Comparison of ENCODE assay signal across 8 cellular contexts in the genomic region with DNA sequence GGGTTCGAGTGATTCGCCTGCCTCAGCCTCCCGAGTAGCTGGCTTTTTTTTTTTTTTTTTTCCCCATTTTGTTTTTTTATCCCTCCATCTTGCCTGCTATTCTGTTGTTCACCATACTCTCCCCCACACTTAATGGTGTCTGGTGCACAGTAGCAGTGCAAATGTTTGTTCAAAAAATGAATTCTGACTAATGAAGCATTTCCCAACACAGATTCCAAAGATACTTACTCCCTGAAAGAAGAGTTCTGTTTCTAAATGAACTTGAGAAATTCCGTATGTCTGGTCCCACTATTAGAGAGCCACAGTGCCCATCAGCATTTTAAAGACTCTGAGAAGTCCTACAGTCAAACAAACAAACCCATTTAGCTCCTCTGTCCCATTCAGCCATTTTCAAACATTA. TPM values are rescaled to one million over a fixed set of nuclear protein-coding genes. Genes with fewer than 3 reads are reported as not detected.
DNase-seq lines count a peak whose midpoint lies in the region; ATAC-seq and TF ChIP-seq lines count a peak whose summit lies in the region.

No MANE protein-coding gene starts in this region.

- CTCF ChIA-PET in HEK293 (lab: Yijun Ruan, JAX): interaction anchor here (0.9 to 1.5 kb wide), 3 partner anchors 8 to 486 kb away, joined by 3 to 8 read pairs (median 5); no protein-coding TSS in a partner anchor

- H3K9me3 ChIP-seq in HEK293 (ENCODE audit: control insufficient read depth, insufficient read depth, low read depth, low read length): no peaks in the 10 kb centered on the region
- H3K9me3 ChIP-seq in adipocyte (ENCODE audit: control insufficient read depth, low read length): no peaks in the 10 kb centered on the region
- no peaks in the 10 kb centered on the region for H3K9me3 ChIP-seq in left lung

- intact Hi-C loops in left lung (cut with DNase I): no loop called here
- intact Hi-C loops in cardiac septum (cut with DNase I): loop anchor here (10.0 kb wide), 1 partner anchor 542 kb away; no protein-coding TSS in a partner anchor

- H3K36me3 ChIP-seq in HEK293 (ENCODE audit: control insufficient read depth in 2 of 2, insufficient read depth in 1 of 2, low read length in 2 of 2) (peaks cover 26 to 53% of the 10 kb centered on the region in 2 experiments), adipocyte (ENCODE audit: control insufficient read depth, insufficient read depth, low read length, severe bottlenecking) (peaks cover 6% of the 10 kb centered on the region), left lung (peaks cover 0 to 26% of the 10 kb centered on the region in 2 donors)

- peak; percentile 48 for DNase-seq in adipocyte (ENCODE audit: low read depth)
- no peak for DNase-seq in left lung
- DNase-seq in NCI-H2107 treated with DMSO at 0.1 percent for 48 hours (lab: John Stamatoyannopoulos, UW; ENCODE audit: unreplicated experiment): no peak
- no peak for DNase-seq in cardiac septum (ENCODE audit: low spot score)
- no peak for DNase-seq in NCI-H146 (lab: John Stamatoyannopoulos, UW)

- no peak overlapping the region for H3K4me3 ChIP-seq in HEK293 (ENCODE audit: low read depth, low read length)
- H3K4me3 ChIP-seq in adipocyte (ENCODE audit: low read length): peak overlapping the region; percentile 54
- no peak overlapping the region for H3K4me3 ChIP-seq in left lung

- no peaks in the 10 kb centered on the region for H3K27me3 ChIP-seq in adipocyte (replicated peaks; ENCODE audit: control insufficient read depth, insufficient read depth, low read length)
- no peaks in the 10 kb centered on the region for H3K27me3 ChIP-seq in left lung

- TF ChIP-seq CTCF in 22Rv1 (IDR thresholded peaks at IDR 0.05) (no peak), HEK293 (tag by site-specific recombination; IDR thresholded peaks at IDR 0.05) (no peak), left lung (IDR thresholded peaks at IDR 0.05) (no peak)

- peak overlapping the region; percentile 53 for H3K9ac ChIP-seq in adipocyte (ENCODE audit: low read length)

- H3K27ac ChIP-seq in 22Rv1 (0 out of 2 replicates have a peak overlapping the region, but pooled peaks have one; percentile 22), HEK293 (ENCODE audit: extremely low read depth, low read depth, low read length) (peak overlapping the region; percentile 63; the same call in 1 of the 2 replicates), left lung (peak overlapping the region; percentile 8 to 72)

- POLR2A ChIA-PET in HEK293 (lab: Yijun Ruan, JAX): interaction anchor here (0.6 to 1.6 kb wide), 2 partner anchors 8 to 190 kb away, joined by 3 to 7 read pairs; no protein-coding TSS in a partner anchor

- H3K4me1 ChIP-seq in HEK293 (ENCODE audit: control insufficient read depth, insufficient read depth, low read length): peaks cover 12% of the 10 kb centered on the region
- peaks cover 60% of the 10 kb centered on the region for H3K4me1 ChIP-seq in adipocyte (ENCODE audit: control insufficient read depth, insufficient read depth, low read length)
- H3K4me1 ChIP-seq in left lung: peaks cover 33 to 79% of the 10 kb centered on the region in 2 donors

- ATAC-seq in left lung (peak; percentile 7), GM21381 (IDR thresholded peaks at IDR 0.05; ENCODE audit: unreplicated experiment) (no peak)

TF ChIP-seq in HEK293, 187 proteins besides CTCF, POLR2A, EP300 and RAD21:
- TF ChIP-seq, protein P1, sequence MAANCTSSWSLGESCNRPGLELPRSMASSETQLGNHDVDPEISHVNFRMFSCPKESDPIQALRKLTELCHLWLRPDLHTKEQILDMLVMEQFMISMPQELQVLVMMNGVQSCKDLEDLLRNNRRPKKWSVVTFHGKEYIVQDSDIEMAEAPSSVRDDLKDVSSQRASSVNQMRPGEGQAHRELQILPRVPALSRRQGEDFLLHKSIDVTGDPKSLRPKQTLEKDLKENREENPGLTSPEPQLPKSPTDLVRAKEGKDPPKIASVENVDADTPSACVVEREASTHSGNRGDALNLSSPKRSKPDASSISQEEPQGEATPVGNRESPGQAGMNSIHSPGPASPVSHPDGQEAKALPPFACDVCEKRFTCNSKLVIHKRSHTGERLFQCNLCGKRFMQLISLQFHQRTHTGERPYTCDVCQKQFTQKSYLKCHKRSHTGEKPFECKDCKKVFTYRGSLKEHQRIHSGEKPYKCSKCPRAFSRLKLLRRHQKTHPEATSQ (tag by site-specific recombination; IDR thresholded peaks at IDR 0.05): no peak
- TF ChIP-seq YY2 (tag by site-specific recombination; IDR thresholded peaks at IDR 0.05) (0 out of 2 replicates have a peak, but pooled peaks have one; percentile 11), ZBTB48 (tag by site-specific recombination; IDR thresholded peaks at IDR 0.05) (no peak)

RNA-seq across cellular contexts. Expression of a gene that starts 9.5 kb away (rescaled TPM):
- 100 to 1,000 TPM; 103 to 104 TPM for total RNA-seq in left lung
- total RNA-seq in cardiac septum: 10.3 TPM
